Comparison of ENCODE assay signal across 1 cellular context in the genomic region with DNA sequence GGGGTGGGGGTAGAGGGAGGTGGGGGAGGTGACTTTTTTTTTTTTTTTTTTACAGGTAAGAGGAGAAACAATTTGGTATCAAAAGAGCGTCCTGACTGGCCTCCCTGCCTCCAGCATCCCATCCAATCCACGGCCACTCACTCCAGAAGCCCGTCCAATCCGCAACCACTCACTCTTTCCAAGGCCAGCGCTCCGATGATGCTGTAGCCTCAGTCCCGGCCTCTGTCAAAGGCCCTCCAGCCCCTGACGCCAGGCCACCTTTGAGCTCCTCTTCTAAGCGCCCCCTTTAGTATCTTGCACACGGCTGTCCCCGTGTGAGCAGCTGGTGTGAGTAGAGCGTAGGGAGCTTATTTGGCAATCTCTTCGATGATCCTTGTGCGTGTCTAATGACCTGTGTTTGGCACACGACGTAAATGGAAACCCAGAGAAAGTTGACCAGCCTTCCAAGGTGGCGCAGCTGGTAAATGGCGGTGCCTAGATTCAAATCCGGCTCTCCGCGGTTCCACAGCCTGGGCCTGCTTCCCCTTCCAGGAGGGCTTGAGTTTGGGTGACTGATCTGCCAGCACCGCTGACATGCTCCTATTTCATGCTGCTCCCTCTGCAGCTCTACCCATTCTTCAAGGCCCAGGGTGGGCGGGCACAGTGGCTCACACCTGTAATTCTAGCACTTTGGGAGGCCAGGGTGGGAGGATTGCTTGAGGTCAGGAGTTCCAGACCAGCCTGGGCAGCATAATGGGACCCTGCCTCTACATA.
TF ChIP-seq lines count a peak whose summit lies in the region.

No MANE protein-coding gene starts in this region.

TF ChIP-seq in H1, 55 proteins besides CTCF, POLR2A, EP300 and RAD21:
- TF ChIP-seq SIX5 (IDR thresholded peaks at IDR 0.05; ENCODE audit: low read depth, low read length) (no peak), SAP30 (IDR thresholded peaks at IDR 0.05; ENCODE audit: insufficient read depth, insufficient replicate concordance, low read length) (no peak), HDAC2 (IDR thresholded peaks at IDR 0.05; ENCODE audit: borderline replicate concordance in 1 of 2, low read depth in 2 of 2, low read length in 2 of 2) (no peak), TAF1 (IDR thresholded peaks at IDR 0.05; ENCODE audit: low read depth, low read length) (no peak), FOSL1 (IDR thresholded peaks at IDR 0.05; ENCODE audit: insufficient read depth, low read depth, low read length) (no peak), SRF (IDR thresholded peaks at IDR 0.05; ENCODE audit: low read depth, low read length) (no peak)
